ENCODE assay signal across 23 cellular contexts in the genomic region with DNA sequence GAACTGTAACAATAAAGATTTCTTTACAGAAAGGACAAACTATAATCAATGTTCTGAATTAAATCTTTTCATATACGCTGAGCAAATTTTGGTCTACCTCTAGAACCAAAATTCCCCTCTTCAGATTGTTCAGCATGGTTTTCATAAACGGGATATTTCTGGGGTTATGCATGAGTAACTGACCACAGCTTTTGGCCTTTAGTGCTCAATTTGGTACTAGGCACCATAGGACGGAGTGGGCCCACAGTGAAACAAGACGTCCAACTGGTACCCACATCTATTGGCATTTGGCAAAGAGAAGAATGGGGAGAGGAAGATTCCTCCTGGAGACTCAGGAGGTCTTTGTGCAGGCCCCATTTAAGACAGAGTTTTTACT.
DNase-seq lines count a peak whose midpoint lies in the region; ATAC-seq and TF ChIP-seq lines count a peak whose summit lies in the region.
"Had no signal": no experiment of that assay in that cellular context is flagged by ENCODE, and none has a peak within 500 bp of the region (broad histone marks: within the 10 kb centered on the region; RNA-seq: fewer than 3 reads in every experiment).

No MANE protein-coding gene starts in this region.

- ATAC-seq in GM21423 (IDR thresholded peaks at IDR 0.05; ENCODE audit: unreplicated experiment), result no peak
- no peak for ATAC-seq in PC-3
- ATAC-seq: activated CD4-positive, alpha-beta T cell treated with anti-CD3 and anti-CD28 coated beads for 36 hours; stimulated activated memory B cell treated with anti-CD40 and anti-IgM and Interleukin-4, amounts not matched to agents 10 μg/mL and 1 μg/mL and 100 μg/mL, for 72 hours had no signal

- H3K9me2 ChIP-seq in PC-3 (replicated peaks; ENCODE audit: low read length), result no peaks in the 10 kb centered on the region

- no peaks in the 10 kb centered on the region for H3K9me3 Mint-ChIP-seq in HFFc6
- H3K9me3 Mint-ChIP-seq: activated T-helper 1 cell treated with anti-CD3 and anti-CD28 coated beads, Interleukin-12 subunit alpha, Interleukin-12 subunit beta, Interleukin-2, Interleukin-4 antibody, amounts not matched to agents 30 ng/mL and 10 ng/mL and 1 ng/mL, durations not matched to agents 14 hours and 24 hours and 36 hours; naive B cell; stimulated activated memory B cell treated with anti-CD40 and anti-IgM and Interleukin-4, amounts not matched to agents 10 μg/mL and 1 μg/mL and 100 μg/mL, for 72 hours had no signal

- no peaks in the 10 kb centered on the region for H3F3A ChIP-seq in PC-3 (ENCODE audit: low read length, unreplicated experiment)

- H2AFZ ChIP-seq in fibroblast of lung (ENCODE audit: low read length) (no peak overlapping the region), PC-3 (ENCODE audit: low read length) (no peak overlapping the region)
- H2AFZ ChIP-seq: hepatocyte had no signal

- H3K27me3 ChIP-seq in BLaER1 treated with 17β-estradiol and CSF1 and Interleukin-3, amounts not matched to agents 10 nM and 100 nM, result no peaks in the 10 kb centered on the region
- no peaks in the 10 kb centered on the region for H3K27me3 ChIP-seq in fibroblast of lung (ENCODE audit: control insufficient read depth, insufficient read depth, low read length)
- no peaks in the 10 kb centered on the region for H3K27me3 ChIP-seq in skeletal muscle satellite cell (ENCODE audit: control insufficient read depth, insufficient read depth, low read length)
- no peaks in the 10 kb centered on the region for H3K27me3 ChIP-seq in PC-3 (ENCODE audit: low read length)
- H3K27me3 ChIP-seq: hepatocyte, pancreas, sigmoid colon had no signal

- H3K27me3 Mint-ChIP-seq in HFFc6 (ENCODE audit: insufficient read depth), result no peaks in the 10 kb centered on the region
- H3K27me3 Mint-ChIP-seq: activated CD4-positive, alpha-beta T cell treated with anti-CD3 and anti-CD28 coated beads for 36 hours; naive B cell had no signal

- DNase-seq in HFFc6, result peak; percentile 11
- DNase-seq in fibroblast of lung (ENCODE audit: low read depth in 2 of 2), result peak in 1 of 2 donors; percentile 13
- no peak for DNase-seq in ecto neural progenitor cell (ENCODE audit: low spot score)
- no peak for DNase-seq in PC-3
- DNase-seq: activated CD4-positive, alpha-beta T cell treated with anti-CD3 and anti-CD28 coated beads for 36 hours; activated naive CD8-positive, alpha-beta T cell treated with anti-CD3 and anti-CD28 coated beads, Interleukin-2, amount 10 ng/mL, durations not matched to agents 7 days and 5 days; AML-193; Caco-2; mammary epithelial cell; naive B cell; NCI-H1694; NCI-H226; OCI-M1; pancreas; SHP77 treated with DMSO at 0.1 percent for 48 hours; sigmoid colon had no signal

- H3K4me2 ChIP-seq in BLaER1 treated with 17β-estradiol and CSF1 and Interleukin-3, amounts not matched to agents 10 nM and 100 nM, result peak overlapping the region in 9 of 11 experiments; percentile 20 to 57 (median 39); a peak in 17 of 22 replicates
- H3K4me2 ChIP-seq in fibroblast of lung (ENCODE audit: extremely low read depth, insufficient read depth, low read length) (no peak overlapping the region), skeletal muscle satellite cell (ENCODE audit: low read length) (peak overlapping the region; percentile 46), PC-3 (ENCODE audit: low read length) (no peak overlapping the region)
- H3K4me2 ChIP-seq: hepatocyte had no signal

- H3K79me2 ChIP-seq in fibroblast of lung (ENCODE audit: control insufficient read depth, insufficient read depth, low read length) (no peaks in the 10 kb centered on the region), PC-3 (ENCODE audit: low read length) (no peaks in the 10 kb centered on the region)
- H3K79me2 ChIP-seq: hepatocyte had no signal

- POLR2A ChIA-PET in PC-3 (lab: Charles Lee; ENCODE audit: unreplicated experiment), result no interaction called here

- peak overlapping the region; percentile 66 for H3K4me3 Mint-ChIP-seq in HFFc6
- H3K4me3 Mint-ChIP-seq: activated CD4-positive, alpha-beta T cell treated with anti-CD3 and anti-CD28 coated beads for 36 hours; activated naive CD8-positive, alpha-beta T cell treated with anti-CD3 and anti-CD28 coated beads, Interleukin-2, amount 10 ng/mL, durations not matched to agents 7 days and 5 days; activated T-helper 1 cell treated with anti-CD3 and anti-CD28 coated beads, Interleukin-12 subunit alpha, Interleukin-12 subunit beta, Interleukin-2, Interleukin-4 antibody, amounts not matched to agents 30 ng/mL and 10 ng/mL and 1 ng/mL, durations not matched to agents 14 hours and 24 hours and 36 hours; naive B cell; stimulated activated memory B cell treated with anti-CD40 and anti-IgM and Interleukin-4, amounts not matched to agents 10 μg/mL and 1 μg/mL and 100 μg/mL, for 72 hours had no signal

- no peaks in the 10 kb centered on the region for H4K20me1 ChIP-seq in BLaER1 treated with 17β-estradiol and CSF1 and Interleukin-3, amounts not matched to agents 10 nM and 100 nM
- no peaks in the 10 kb centered on the region for H4K20me1 ChIP-seq in fibroblast of lung (ENCODE audit: control insufficient read depth, extremely low read depth, insufficient read depth, low read length)
- no peaks in the 10 kb centered on the region for H4K20me1 ChIP-seq in PC-3 (ENCODE audit: low read length)

- no peak overlapping the region for H3K9ac ChIP-seq in BLaER1 treated with 17β-estradiol and CSF1 and Interleukin-3, amounts not matched to agents 10 nM and 100 nM
- H3K9ac ChIP-seq in fibroblast of lung (ENCODE audit: insufficient read depth, low read length) (no peak overlapping the region), skeletal muscle satellite cell (ENCODE audit: low read depth, low read length) (peak overlapping the region; percentile 15), PC-3 (ENCODE audit: low read length) (no peak overlapping the region)

- peaks cover 28% of the 10 kb centered on the region for H3K36me3 Mint-ChIP-seq in HFFc6 (ENCODE audit: low read depth)
- H3K36me3 Mint-ChIP-seq: naive B cell; stimulated activated memory B cell treated with anti-CD40 and anti-IgM and Interleukin-4, amounts not matched to agents 10 μg/mL and 1 μg/mL and 100 μg/mL, for 72 hours had no signal

- BruUV-seq in PC-3 (replicated peaks; lab: Mats Ljungman, UMichigan), result no TSS peak

- H3K4me1 Mint-ChIP-seq in HFFc6 (ENCODE audit: low read depth), result peaks cover 57% of the 10 kb centered on the region
- H3K4me1 Mint-ChIP-seq: naive B cell; stimulated activated memory B cell treated with anti-CD40 and anti-IgM and Interleukin-4, amounts not matched to agents 10 μg/mL and 1 μg/mL and 100 μg/mL, for 72 hours had no signal

- TF ChIP-seq CTCF in HFFc6 (IDR thresholded peaks at IDR 0.05) (no peak), fibroblast of lung (conservative IDR thresholded peaks at IDR 0.05 in 1 of 2, IDR thresholded peaks at IDR 0.05 in 1 of 2; ENCODE audit: low read depth in 1 of 2, low read length in 2 of 2) (no peak), PC-3 (conservative IDR thresholded peaks at IDR 0.05; ENCODE audit: low read depth, low read length) (no peak)

- peaks cover 0 to 19% (median 0%) of the 10 kb centered on the region in 11 experiments; a peak in 5 of 22 replicates for H3K36me3 ChIP-seq in BLaER1 treated with 17β-estradiol and CSF1 and Interleukin-3, amounts not matched to agents 10 nM and 100 nM
- H3K36me3 ChIP-seq in fibroblast of lung (ENCODE audit: control insufficient read depth, insufficient read depth, low read length), result no peaks in the 10 kb centered on the region
- no peaks in the 10 kb centered on the region for H3K36me3 ChIP-seq in skeletal muscle satellite cell (ENCODE audit: insufficient read depth, low read length)
- H3K36me3 ChIP-seq in PC-3 (ENCODE audit: low read depth, low read length), result no peaks in the 10 kb centered on the region
- H3K36me3 ChIP-seq: pancreas had no signal

- CTCF ChIA-PET in PC-3 (lab: Charles Lee), result no interaction called here

- intact Hi-C loops in PC-3 (cut with micrococcal nuclease), result no loop called here

- peak overlapping the region; percentile 92 for H3K27ac Mint-ChIP-seq in HFFc6
- H3K27ac Mint-ChIP-seq: activated CD4-positive, alpha-beta T cell treated with anti-CD3 and anti-CD28 coated beads for 36 hours; activated naive CD8-positive, alpha-beta T cell treated with anti-CD3 and anti-CD28 coated beads, Interleukin-2, amount 10 ng/mL, durations not matched to agents 7 days and 5 days; activated T-helper 1 cell treated with anti-CD3 and anti-CD28 coated beads, Interleukin-12 subunit alpha, Interleukin-12 subunit beta, Interleukin-2, Interleukin-4 antibody, amounts not matched to agents 30 ng/mL and 10 ng/mL and 1 ng/mL, durations not matched to agents 14 hours and 24 hours and 36 hours; naive B cell; stimulated activated memory B cell treated with anti-CD40 and anti-IgM and Interleukin-4, amounts not matched to agents 10 μg/mL and 1 μg/mL and 100 μg/mL, for 72 hours had no signal

- H3K4me3 ChIP-seq in BLaER1 treated with 17β-estradiol and CSF1 and Interleukin-3, amounts not matched to agents 10 nM and 100 nM, result no peak overlapping the region
- H3K4me3 ChIP-seq in fibroblast of lung (replicated peaks in 1 of 4; ENCODE audit: control extremely low read depth in 1 of 4, insufficient read depth in 1 of 4, low read depth in 3 of 4, low read length in 4 of 4) (no peak overlapping the region), skeletal muscle satellite cell (ENCODE audit: low read length) (no peak overlapping the region), PC-3 (ENCODE audit: low read length) (no peak overlapping the region)
- H3K4me3 ChIP-seq: coronary artery, hepatocyte, pancreas, sigmoid colon had no signal

- 0 out of 22 replicates have a peak, but pooled peaks cover 0 to 1% (median 0%) of the 10 kb centered on the region in 11 experiments for H3K9me3 ChIP-seq in BLaER1 treated with 17β-estradiol and CSF1 and Interleukin-3, amounts not matched to agents 10 nM and 100 nM (replicated peaks in 1 of 11)
- no peaks in the 10 kb centered on the region for H3K9me3 ChIP-seq in fibroblast of lung (ENCODE audit: control insufficient read depth, insufficient read depth, low read depth, low read length)
- no peaks in the 10 kb centered on the region for H3K9me3 ChIP-seq in skeletal muscle satellite cell (replicated peaks; ENCODE audit: low read length)
- no peaks in the 10 kb centered on the region for H3K9me3 ChIP-seq in PC-3 (ENCODE audit: low read length)
- H3K9me3 ChIP-seq: Caco-2, pancreas, sigmoid colon had no signal

- H3K27ac ChIP-seq in BLaER1 treated with 17β-estradiol and CSF1 and Interleukin-3, amounts not matched to agents 10 nM and 100 nM, result no peak overlapping the region
- peak overlapping the region; percentile 85 for H3K27ac ChIP-seq in fibroblast of lung (ENCODE audit: insufficient read depth, low read length)
- no peak overlapping the region for H3K27ac ChIP-seq in PC-3 (ENCODE audit: low read length)
- H3K27ac ChIP-seq: pancreas had no signal

- peaks cover 12 to 31% (median 17%) of the 10 kb centered on the region in 10 experiments for H3K4me1 ChIP-seq in BLaER1 treated with 17β-estradiol and CSF1 and Interleukin-3, amounts not matched to agents 10 nM and 100 nM
- peaks cover 25% of the 10 kb centered on the region for H3K4me1 ChIP-seq in fibroblast of lung (ENCODE audit: control insufficient read depth, extremely low read depth, insufficient read depth, low read length)
- peaks cover 44% of the 10 kb centered on the region for H3K4me1 ChIP-seq in skeletal muscle satellite cell (ENCODE audit: control insufficient read depth, insufficient read depth, low read length)
- no peaks in the 10 kb centered on the region for H3K4me1 ChIP-seq in PC-3 (ENCODE audit: insufficient read depth, low read length)
- H3K4me1 ChIP-seq: Caco-2 had no signal

Comparison
In these comparisons a context has a peak if more than half of its experiments do, and no peak if none do; other contexts are left out.
1. H3K4me2 ChIP-seq: peak in BLaER1 treated with 17β-estradiol and CSF1 and Interleukin-3, amounts not matched to agents 10 nM and 100 nM (9 of 11) and skeletal muscle satellite cell (single experiment); none in fibroblast of lung (single experiment) and PC-3 (single experiment).